Comparison of ENCODE assay signal across 25 cellular contexts in genomic region chr2:219622472-219622871, GRCh38. TPM values are rescaled to one million over a fixed set of nuclear protein-coding genes. Genes with fewer than 3 reads are reported as not detected.
"Had no signal": no experiment of that assay in that cellular context is flagged by ENCODE, and none has a peak within 500 bp of the region (broad histone marks: within the 10 kb centered on the region; RNA-seq: fewer than 3 reads in every experiment).

No MANE protein-coding gene starts in this region.

- H3K27ac ChIP-seq: hepatocyte, lower lobe of right lung, pancreas, psoas muscle, spleen, suprapubic skin, thoracic aorta, tibial artery, upper lobe of right lung, uterus had no signal

- DNase-seq: heart right ventricle; islet precursor cell; lower lobe of right lung; mammary epithelial cell; mesendoderm; naive thymus-derived CD8-positive, alpha-beta T cell; nucleus accumbens; pancreas; psoas muscle; small intestine; spleen; stimulated activated CD4-positive, alpha-beta T cell treated with anti-CD3 and anti-CD28 coated beads, Interleukin-4, amount 100 ng/mL, for 24 hours; stimulated activated naive CD4-positive, alpha-beta T cell; tibial artery; trophoblast cell; upper lobe of right lung; uterus had no signal

- H3K4me3 ChIP-seq: heart right ventricle, hepatocyte, lower lobe of right lung, pancreas, psoas muscle, spleen, suprapubic skin, thoracic aorta, tibial artery, upper lobe of right lung, uterus had no signal

- H3K9me3 ChIP-seq: heart right ventricle, lower lobe of right lung, pancreas, psoas muscle, spleen, suprapubic skin, thoracic aorta, tibial artery, upper lobe of right lung, uterus had no signal

- H3K4me2 ChIP-seq: hepatocyte had no signal

- ATAC-seq: lower lobe of right lung; naive thymus-derived CD8-positive, alpha-beta T cell; pancreas; psoas muscle; sciatic nerve; stimulated activated effector memory CD8-positive, alpha-beta T cell treated with anti-CD3 and anti-CD28 coated beads, Interleukin-12 subunit alpha, Interleukin-12 subunit beta, amount 100 ng/mL, for 72 hours; upper lobe of right lung had no signal

- H3K27me3 ChIP-seq: hepatocyte, pancreas, upper lobe of right lung, uterus had no signal

- H2AFZ ChIP-seq: hepatocyte had no signal

- H3K79me2 ChIP-seq: hepatocyte had no signal

- H3K36me3 ChIP-seq: heart right ventricle, lower lobe of right lung, pancreas, spleen, suprapubic skin, thoracic aorta, tibial artery, upper lobe of right lung, uterus had no signal

- H3K4me1 ChIP-seq: lower lobe of right lung, pancreas, psoas muscle, upper lobe of right lung, uterus had no signal

RNA-seq across cellular contexts. Expression of gene SLC4A3, which starts 5.0 kb away (rescaled TPM):
- polyA plus RNA-seq: naive thymus-derived CD8-positive, alpha-beta T cell had no signal

RNA-seq across cellular contexts. Expression of gene INHA, which starts 50.4 kb away (rescaled TPM):
- total RNA-seq: kidney epithelial cell; lower lobe of right lung; mononuclear cell; naive thymus-derived CD8-positive, alpha-beta T cell; neural crest cell had no signal
- polyA plus RNA-seq: naive thymus-derived CD8-positive, alpha-beta T cell had no signal

RNA-seq across cellular contexts. Expression of gene OBSL1, which starts 51.1 kb away (rescaled TPM):
- polyA plus RNA-seq: naive thymus-derived CD8-positive, alpha-beta T cell had no signal
